1 cellular context compared by ENCODE assay signal in the genomic region with DNA sequence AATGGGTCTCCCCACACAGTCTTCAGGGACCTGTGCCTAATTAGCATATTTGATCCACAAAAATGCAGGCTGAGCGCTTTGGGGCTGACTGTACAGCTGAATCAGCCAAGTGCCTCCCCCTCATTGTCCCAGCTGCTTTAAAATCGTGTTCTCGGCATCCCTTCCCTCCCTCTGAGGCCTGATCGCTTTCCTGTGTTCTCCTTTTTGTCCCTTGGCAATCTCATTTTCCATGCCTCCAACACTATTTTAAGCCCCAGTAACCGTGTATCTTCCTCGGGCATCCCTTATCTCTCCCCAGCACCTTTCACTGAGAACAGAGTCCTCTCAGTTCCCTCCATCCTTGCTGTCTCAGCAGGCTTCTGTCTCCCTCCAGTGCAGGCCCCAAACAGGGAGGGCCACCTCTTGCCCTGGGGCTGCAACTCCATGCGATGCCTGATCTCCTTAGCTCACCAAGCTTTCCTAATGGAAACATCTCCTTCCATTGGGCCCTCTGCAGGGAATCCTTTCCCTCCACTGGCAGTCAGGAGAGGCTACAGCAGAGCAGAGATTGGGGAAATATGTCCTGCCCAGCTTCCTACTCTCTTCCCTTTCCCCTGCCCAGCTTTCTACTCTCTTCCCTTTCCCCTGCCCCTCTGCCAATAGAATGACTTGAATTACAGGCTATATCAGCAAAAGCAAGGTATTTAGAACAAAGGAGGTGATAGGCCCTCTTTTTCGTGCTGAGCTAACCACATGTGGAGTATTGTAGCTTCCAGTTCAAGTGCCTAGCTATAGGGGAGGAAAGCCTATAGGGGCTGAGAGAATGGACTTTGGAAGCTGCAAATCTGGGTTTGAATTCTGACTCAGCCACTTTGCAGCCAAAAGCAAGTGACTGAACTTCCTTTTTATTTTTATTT.
A peak's percentile ranks its signal among the peaks of the same experiment; 100 is the strongest.
TF ChIP-seq lines count a peak whose summit lies in the region.

No MANE protein-coding gene starts in this region.

TF ChIP-seq in HepG2, 621 proteins besides CTCF, POLR2A, EP300 and RAD21:
- 0 out of 2 replicates have a peak, but pooled peaks have one; percentile 13 for TF ChIP-seq NCOA2 (CRISPR knock-in tag; IDR thresholded peaks at IDR 0.05)
- TF ChIP-seq, protein P1, sequence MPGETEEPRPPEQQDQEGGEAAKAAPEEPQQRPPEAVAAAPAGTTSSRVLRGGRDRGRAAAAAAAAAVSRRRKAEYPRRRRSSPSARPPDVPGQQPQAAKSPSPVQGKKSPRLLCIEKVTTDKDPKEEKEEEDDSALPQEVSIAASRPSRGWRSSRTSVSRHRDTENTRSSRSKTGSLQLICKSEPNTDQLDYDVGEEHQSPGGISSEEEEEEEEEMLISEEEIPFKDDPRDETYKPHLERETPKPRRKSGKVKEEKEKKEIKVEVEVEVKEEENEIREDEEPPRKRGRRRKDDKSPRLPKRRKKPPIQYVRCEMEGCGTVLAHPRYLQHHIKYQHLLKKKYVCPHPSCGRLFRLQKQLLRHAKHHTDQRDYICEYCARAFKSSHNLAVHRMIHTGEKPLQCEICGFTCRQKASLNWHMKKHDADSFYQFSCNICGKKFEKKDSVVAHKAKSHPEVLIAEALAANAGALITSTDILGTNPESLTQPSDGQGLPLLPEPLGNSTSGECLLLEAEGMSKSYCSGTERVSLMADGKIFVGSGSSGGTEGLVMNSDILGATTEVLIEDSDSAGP (CRISPR knock-in tag; IDR thresholded peaks at IDR 0.05; ENCODE audit: borderline replicate concordance), result 0 out of 2 replicates have a peak, but pooled peaks have one; percentile 17
- TF ChIP-seq MEF2D (CRISPR knock-in tag; IDR thresholded peaks at IDR 0.05), result peak; percentile 38; the same call in 1 of the 2 replicates
- peak; percentile 9; the same call in 1 of the 2 replicates for TF ChIP-seq HNF4A (CRISPR knock-in tag; IDR thresholded peaks at IDR 0.05)
- TF ChIP-seq LCORL (IDR thresholded peaks at IDR 0.05), result no peak
- peak; percentile 15; the same call in 1 of the 2 replicates for TF ChIP-seq LCORL (CRISPR knock-in tag; IDR thresholded peaks at IDR 0.05)
- no peak for TF ChIP-seq ZNF615 (CRISPR knock-in tag; IDR thresholded peaks at IDR 0.05; ENCODE audit: borderline replicate concordance)
- 0 out of 2 replicates have a peak, but pooled peaks have one; percentile 15 for TF ChIP-seq PHF21A (CRISPR knock-in tag; IDR thresholded peaks at IDR 0.05)
- TF ChIP-seq, protein P2, sequence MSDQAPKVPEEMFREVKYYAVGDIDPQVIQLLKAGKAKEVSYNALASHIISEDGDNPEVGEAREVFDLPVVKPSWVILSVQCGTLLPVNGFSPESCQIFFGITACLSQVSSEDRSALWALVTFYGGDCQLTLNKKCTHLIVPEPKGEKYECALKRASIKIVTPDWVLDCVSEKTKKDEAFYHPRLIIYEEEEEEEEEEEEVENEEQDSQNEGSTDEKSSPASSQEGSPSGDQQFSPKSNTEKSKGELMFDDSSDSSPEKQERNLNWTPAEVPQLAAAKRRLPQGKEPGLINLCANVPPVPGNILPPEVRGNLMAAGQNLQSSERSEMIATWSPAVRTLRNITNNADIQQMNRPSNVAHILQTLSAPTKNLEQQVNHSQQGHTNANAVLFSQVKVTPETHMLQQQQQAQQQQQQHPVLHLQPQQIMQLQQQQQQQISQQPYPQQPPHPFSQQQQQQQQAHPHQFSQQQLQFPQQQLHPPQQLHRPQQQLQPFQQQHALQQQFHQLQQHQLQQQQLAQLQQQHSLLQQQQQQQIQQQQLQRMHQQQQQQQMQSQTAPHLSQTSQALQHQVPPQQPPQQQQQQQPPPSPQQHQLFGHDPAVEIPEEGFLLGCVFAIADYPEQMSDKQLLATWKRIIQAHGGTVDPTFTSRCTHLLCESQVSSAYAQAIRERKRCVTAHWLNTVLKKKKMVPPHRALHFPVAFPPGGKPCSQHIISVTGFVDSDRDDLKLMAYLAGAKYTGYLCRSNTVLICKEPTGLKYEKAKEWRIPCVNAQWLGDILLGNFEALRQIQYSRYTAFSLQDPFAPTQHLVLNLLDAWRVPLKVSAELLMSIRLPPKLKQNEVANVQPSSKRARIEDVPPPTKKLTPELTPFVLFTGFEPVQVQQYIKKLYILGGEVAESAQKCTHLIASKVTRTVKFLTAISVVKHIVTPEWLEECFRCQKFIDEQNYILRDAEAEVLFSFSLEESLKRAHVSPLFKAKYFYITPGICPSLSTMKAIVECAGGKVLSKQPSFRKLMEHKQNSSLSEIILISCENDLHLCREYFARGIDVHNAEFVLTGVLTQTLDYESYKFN (CRISPR knock-in tag; conservative IDR thresholded peaks at IDR 0.05), result peak; percentile 15; the same call in 1 of the 2 replicates
- TF ChIP-seq HNF4G (IDR thresholded peaks at IDR 0.05; ENCODE audit: borderline replicate concordance, low read depth, low read length), result 0 out of 2 replicates have a peak, but pooled peaks have one; percentile 14
- TF ChIP-seq HNF4G (CRISPR knock-in tag; IDR thresholded peaks at IDR 0.05; ENCODE audit: borderline replicate concordance, low read depth), result no peak
- TF ChIP-seq ZBTB20 (CRISPR knock-in tag; IDR thresholded peaks at IDR 0.05; ENCODE audit: borderline replicate concordance, low read depth), result peak; percentile 92; the same call in 1 of the 2 replicates
- TF ChIP-seq FOXK1 (CRISPR knock-in tag; IDR thresholded peaks at IDR 0.05; ENCODE audit: borderline replicate concordance, low read depth), result 0 out of 2 replicates have a peak, but pooled peaks have one; percentile 12
- TF ChIP-seq, protein P3, sequence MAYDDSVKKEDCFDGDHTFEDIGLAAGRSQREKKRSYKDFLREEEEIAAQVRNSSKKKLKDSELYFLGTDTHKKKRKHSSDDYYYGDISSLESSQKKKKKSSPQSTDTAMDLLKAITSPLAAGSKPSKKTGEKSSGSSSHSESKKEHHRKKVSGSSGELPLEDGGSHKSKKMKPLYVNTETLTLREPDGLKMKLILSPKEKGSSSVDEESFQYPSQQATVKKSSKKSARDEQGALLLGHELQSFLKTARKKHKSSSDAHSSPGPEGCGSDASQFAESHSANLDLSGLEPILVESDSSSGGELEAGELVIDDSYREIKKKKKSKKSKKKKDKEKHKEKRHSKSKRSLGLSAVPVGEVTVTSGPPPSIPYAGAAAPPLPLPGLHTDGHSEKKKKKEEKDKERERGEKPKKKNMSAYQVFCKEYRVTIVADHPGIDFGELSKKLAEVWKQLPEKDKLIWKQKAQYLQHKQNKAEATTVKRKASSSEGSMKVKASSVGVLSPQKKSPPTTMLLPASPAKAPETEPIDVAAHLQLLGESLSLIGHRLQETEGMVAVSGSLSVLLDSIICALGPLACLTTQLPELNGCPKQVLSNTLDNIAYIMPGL (CRISPR knock-in tag; IDR thresholded peaks at IDR 0.05; ENCODE audit: borderline replicate concordance in 1 of 2, low read depth in 1 of 2), result no peak
- peak; percentile 33; the same call in 1 of the 2 replicates for TF ChIP-seq ZFX (CRISPR knock-in tag; IDR thresholded peaks at IDR 0.05; ENCODE audit: low read depth)
- no peak for TF ChIP-seq ZNF33A (CRISPR knock-in tag; IDR thresholded peaks at IDR 0.05; ENCODE audit: borderline replicate concordance)
- TF ChIP-seq, protein P4, sequence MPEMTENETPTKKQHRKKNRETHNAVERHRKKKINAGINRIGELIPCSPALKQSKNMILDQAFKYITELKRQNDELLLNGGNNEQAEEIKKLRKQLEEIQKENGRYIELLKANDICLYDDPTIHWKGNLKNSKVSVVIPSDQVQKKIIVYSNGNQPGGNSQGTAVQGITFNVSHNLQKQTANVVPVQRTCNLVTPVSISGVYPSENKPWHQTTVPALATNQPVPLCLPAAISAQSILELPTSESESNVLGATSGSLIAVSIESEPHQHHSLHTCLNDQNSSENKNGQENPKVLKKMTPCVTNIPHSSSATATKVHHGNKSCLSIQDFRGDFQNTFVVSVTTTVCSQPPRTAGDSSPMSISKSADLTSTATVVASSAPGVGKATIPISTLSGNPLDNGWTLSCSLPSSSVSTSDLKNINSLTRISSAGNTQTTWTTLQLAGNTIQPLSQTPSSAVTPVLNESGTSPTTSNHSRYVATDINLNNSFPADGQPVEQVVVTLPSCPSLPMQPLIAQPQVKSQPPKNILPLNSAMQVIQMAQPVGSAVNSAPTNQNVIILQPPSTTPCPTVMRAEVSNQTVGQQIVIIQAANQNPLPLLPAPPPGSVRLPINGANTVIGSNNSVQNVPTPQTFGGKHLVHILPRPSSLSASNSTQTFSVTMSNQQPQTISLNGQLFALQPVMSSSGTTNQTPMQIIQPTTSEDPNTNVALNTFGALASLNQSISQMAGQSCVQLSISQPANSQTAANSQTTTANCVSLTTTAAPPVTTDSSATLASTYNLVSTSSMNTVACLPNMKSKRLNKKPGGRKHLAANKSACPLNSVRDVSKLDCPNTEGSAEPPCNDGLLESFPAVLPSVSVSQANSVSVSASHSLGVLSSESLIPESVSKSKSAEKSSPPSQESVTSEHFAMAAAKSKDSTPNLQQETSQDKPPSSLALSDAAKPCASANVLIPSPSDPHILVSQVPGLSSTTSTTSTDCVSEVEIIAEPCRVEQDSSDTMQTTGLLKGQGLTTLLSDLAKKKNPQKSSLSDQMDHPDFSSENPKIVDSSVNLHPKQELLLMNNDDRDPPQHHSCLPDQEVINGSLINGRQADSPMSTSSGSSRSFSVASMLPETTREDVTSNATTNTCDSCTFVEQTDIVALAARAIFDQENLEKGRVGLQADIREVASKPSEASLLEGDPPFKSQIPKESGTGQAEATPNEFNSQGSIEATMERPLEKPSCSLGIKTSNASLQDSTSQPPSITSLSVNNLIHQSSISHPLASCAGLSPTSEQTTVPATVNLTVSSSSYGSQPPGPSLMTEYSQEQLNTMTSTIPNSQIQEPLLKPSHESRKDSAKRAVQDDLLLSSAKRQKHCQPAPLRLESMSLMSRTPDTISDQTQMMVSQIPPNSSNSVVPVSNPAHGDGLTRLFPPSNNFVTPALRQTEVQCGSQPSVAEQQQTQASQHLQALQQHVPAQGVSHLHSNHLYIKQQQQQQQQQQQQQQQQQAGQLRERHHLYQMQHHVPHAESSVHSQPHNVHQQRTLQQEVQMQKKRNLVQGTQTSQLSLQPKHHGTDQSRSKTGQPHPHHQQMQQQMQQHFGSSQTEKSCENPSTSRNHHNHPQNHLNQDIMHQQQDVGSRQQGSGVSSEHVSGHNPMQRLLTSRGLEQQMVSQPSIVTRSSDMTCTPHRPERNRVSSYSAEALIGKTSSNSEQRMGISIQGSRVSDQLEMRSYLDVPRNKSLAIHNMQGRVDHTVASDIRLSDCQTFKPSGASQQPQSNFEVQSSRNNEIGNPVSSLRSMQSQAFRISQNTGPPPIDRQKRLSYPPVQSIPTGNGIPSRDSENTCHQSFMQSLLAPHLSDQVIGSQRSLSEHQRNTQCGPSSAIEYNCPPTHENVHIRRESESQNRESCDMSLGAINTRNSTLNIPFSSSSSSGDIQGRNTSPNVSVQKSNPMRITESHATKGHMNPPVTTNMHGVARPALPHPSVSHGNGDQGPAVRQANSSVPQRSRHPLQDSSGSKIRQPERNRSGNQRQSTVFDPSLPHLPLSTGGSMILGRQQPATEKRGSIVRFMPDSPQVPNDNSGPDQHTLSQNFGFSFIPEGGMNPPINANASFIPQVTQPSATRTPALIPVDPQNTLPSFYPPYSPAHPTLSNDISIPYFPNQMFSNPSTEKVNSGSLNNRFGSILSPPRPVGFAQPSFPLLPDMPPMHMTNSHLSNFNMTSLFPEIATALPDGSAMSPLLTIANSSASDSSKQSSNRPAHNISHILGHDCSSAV (CRISPR knock-in tag; IDR thresholded peaks at IDR 0.05; ENCODE audit: borderline replicate concordance), result no peak
- TF ChIP-seq ZNF230 (CRISPR knock-in tag; IDR thresholded peaks at IDR 0.05), result no peak
- TF ChIP-seq, protein P5, sequence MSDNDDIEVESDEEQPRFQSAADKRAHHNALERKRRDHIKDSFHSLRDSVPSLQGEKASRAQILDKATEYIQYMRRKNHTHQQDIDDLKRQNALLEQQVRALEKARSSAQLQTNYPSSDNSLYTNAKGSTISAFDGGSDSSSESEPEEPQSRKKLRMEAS (IDR thresholded peaks at IDR 0.05), result 0 out of 2 replicates have a peak, but pooled peaks have one; percentile 26
